ENCODE assay signal across 27 cellular contexts in genomic region chr14:39875028-39875427, GRCh38.
DNase-seq lines count a peak whose midpoint lies in the region; ATAC-seq and TF ChIP-seq lines count a peak whose summit lies in the region.
"Had no signal": no experiment of that assay in that cellular context is flagged by ENCODE, and none has a peak within 500 bp of the region (broad histone marks: within the 10 kb centered on the region; RNA-seq: fewer than 3 reads in every experiment).

No MANE protein-coding gene starts in this region.

- H3K27me3 ChIP-seq in Karpas-422 (ENCODE audit: low read length) = no peaks in the 10 kb centered on the region
- H3K27me3 ChIP-seq: ascending aorta; BLaER1 treated with 17β-estradiol and CSF1 and Interleukin-3, amounts not matched to agents 10 nM and 100 nM; upper lobe of right lung had no signal

- H3K9me3 Mint-ChIP-seq in CD14-positive monocyte = peaks cover 0 to 4% (median 1%) of the 10 kb centered on the region in 7 donors
- H3K9me3 Mint-ChIP-seq: activated T-helper 1 cell treated with anti-CD3 and anti-CD28 coated beads, Interleukin-12 subunit alpha, Interleukin-12 subunit beta, Interleukin-2, Interleukin-4 antibody, amounts not matched to agents 30 ng/mL and 10 ng/mL and 1 ng/mL, durations not matched to agents 14 hours and 24 hours and 36 hours had no signal

- H4K20me1 ChIP-seq in Karpas-422 (ENCODE audit: insufficient read depth, low read depth, low read length) = no peaks in the 10 kb centered on the region
- H4K20me1 ChIP-seq: BLaER1 treated with 17β-estradiol and CSF1 and Interleukin-3, amounts not matched to agents 10 nM and 100 nM had no signal

- TF ChIP-seq CTCF in CD14-positive monocyte (IDR thresholded peaks at IDR 0.05) = no peak

- H3K4me1 ChIP-seq in Karpas-422 (ENCODE audit: low read length) = no peaks in the 10 kb centered on the region
- H3K4me1 ChIP-seq: ascending aorta; BLaER1 treated with 17β-estradiol and CSF1 and Interleukin-3, amounts not matched to agents 10 nM and 100 nM; psoas muscle; upper lobe of right lung had no signal

- H3K4me1 Mint-ChIP-seq in CD14-positive monocyte = no peaks in the 10 kb centered on the region
- H3K4me1 Mint-ChIP-seq: activated CD4-positive, alpha-beta T cell treated with anti-CD3 and anti-CD28 coated beads for 36 hours had no signal

- H3K27ac ChIP-seq in Karpas-422 (ENCODE audit: low read length) = no peak overlapping the region
- H3K27ac ChIP-seq: ascending aorta; BLaER1 treated with 17β-estradiol and CSF1 and Interleukin-3, amounts not matched to agents 10 nM and 100 nM; PC-9; psoas muscle; upper lobe of right lung had no signal

- no peaks in the 10 kb centered on the region for H3K36me3 Mint-ChIP-seq in CD14-positive monocyte
- H3K36me3 Mint-ChIP-seq: activated naive CD8-positive, alpha-beta T cell; T-cell had no signal

- ATAC-seq in GM18511 (IDR thresholded peaks at IDR 0.05; ENCODE audit: unreplicated experiment) (peak; percentile 49), GM19452 (IDR thresholded peaks at IDR 0.05; ENCODE audit: unreplicated experiment) (peak; percentile 50), HG02938 (IDR thresholded peaks at IDR 0.05; ENCODE audit: unreplicated experiment) (peak; percentile 52), HG03571 (IDR thresholded peaks at IDR 0.05; ENCODE audit: unreplicated experiment) (peak; percentile 46), HG03097 (IDR thresholded peaks at IDR 0.05; ENCODE audit: low FRiP score, unreplicated experiment) (no peak)
- ATAC-seq: activated CD4-positive, alpha-beta T cell treated with anti-CD3 and anti-CD28 coated beads for 36 hours; psoas muscle; T-cell; upper lobe of right lung had no signal

- no peak overlapping the region for H3K4me3 Mint-ChIP-seq in CD14-positive monocyte
- H3K4me3 Mint-ChIP-seq: activated CD4-positive, alpha-beta T cell treated with anti-CD3 and anti-CD28 coated beads for 36 hours; activated naive CD8-positive, alpha-beta T cell; activated T-helper 1 cell treated with anti-CD3 and anti-CD28 coated beads, Interleukin-12 subunit alpha, Interleukin-12 subunit beta, Interleukin-2, Interleukin-4 antibody, amounts not matched to agents 30 ng/mL and 10 ng/mL and 1 ng/mL, durations not matched to agents 14 hours and 24 hours and 36 hours; T-cell had no signal

- no peaks in the 10 kb centered on the region for H3K9me2 ChIP-seq in Karpas-422 (replicated peaks; ENCODE audit: insufficient read depth, low read length)

- DNase-seq in CD14-positive monocyte (ENCODE audit: low spot score) (no peak), Karpas-422 (no peak), SHP77 (lab: John Stamatoyannopoulos, UW) (no peak)
- DNase-seq: ACHN; activated CD4-positive, alpha-beta T cell treated with anti-CD3 and anti-CD28 coated beads for 36 hours; caudate nucleus; dermis blood vessel endothelial cell; EL; glutamatergic neuron; NCI-H1092; NCI-H2029 treated with DMSO at 0.1 percent for 48 hours; NCI-H226; NCI-H748 treated with DMSO at 0.1 percent for 48 hours; PC-9; psoas muscle; T-cell; upper lobe of right lung had no signal

- no peaks in the 10 kb centered on the region for H3K27me3 Mint-ChIP-seq in CD14-positive monocyte (ENCODE audit: low read depth in 3 of 3)
- H3K27me3 Mint-ChIP-seq: activated CD4-positive, alpha-beta T cell treated with anti-CD3 and anti-CD28 coated beads for 36 hours; activated naive CD8-positive, alpha-beta T cell; T-cell had no signal

- no peak overlapping the region for H3K9ac ChIP-seq in Karpas-422 (ENCODE audit: low read length)
- H3K9ac ChIP-seq: BLaER1 treated with 17β-estradiol and CSF1 and Interleukin-3, amounts not matched to agents 10 nM and 100 nM had no signal

- no peaks in the 10 kb centered on the region for H3K36me3 ChIP-seq in Karpas-422 (ENCODE audit: insufficient read depth, low read length)
- H3K36me3 ChIP-seq: ascending aorta; BLaER1 treated with 17β-estradiol and CSF1 and Interleukin-3, amounts not matched to agents 10 nM and 100 nM; upper lobe of right lung had no signal

- H3K4me3 ChIP-seq in Karpas-422 (ENCODE audit: low read length) = no peak overlapping the region
- H3K4me3 ChIP-seq: ascending aorta; BLaER1 treated with 17β-estradiol and CSF1 and Interleukin-3, amounts not matched to agents 10 nM and 100 nM; lung; PC-9; psoas muscle; upper lobe of right lung had no signal

- H2AFZ ChIP-seq in Karpas-422 (ENCODE audit: low read length) = no peak overlapping the region
- H2AFZ ChIP-seq: PC-9 had no signal

- H3K9me3 ChIP-seq in Karpas-422 (ENCODE audit: low read length) = no peaks in the 10 kb centered on the region
- H3K9me3 ChIP-seq: ascending aorta; BLaER1 treated with 17β-estradiol and CSF1 and Interleukin-3, amounts not matched to agents 10 nM and 100 nM; psoas muscle; upper lobe of right lung had no signal

- no peaks in the 10 kb centered on the region for H3K79me2 ChIP-seq in Karpas-422 (ENCODE audit: low read length)

- no peak overlapping the region for H3K27ac Mint-ChIP-seq in CD14-positive monocyte
- H3K27ac Mint-ChIP-seq: activated CD4-positive, alpha-beta T cell treated with anti-CD3 and anti-CD28 coated beads for 36 hours; activated naive CD8-positive, alpha-beta T cell; activated T-helper 1 cell treated with anti-CD3 and anti-CD28 coated beads, Interleukin-12 subunit alpha, Interleukin-12 subunit beta, Interleukin-2, Interleukin-4 antibody, amounts not matched to agents 30 ng/mL and 10 ng/mL and 1 ng/mL, durations not matched to agents 14 hours and 24 hours and 36 hours; T-cell had no signal

- no peak overlapping the region for H3K4me2 ChIP-seq in Karpas-422 (ENCODE audit: low read depth, low read length, poor library complexity, severe bottlenecking)
- H3K4me2 ChIP-seq: BLaER1 treated with 17β-estradiol and CSF1 and Interleukin-3, amounts not matched to agents 10 nM and 100 nM; PC-9 had no signal

- intact Hi-C loops in CD14-positive monocyte (cut with micrococcal nuclease) = no loop called here
